17 cellular contexts compared by ENCODE assay signal in the genomic region with DNA sequence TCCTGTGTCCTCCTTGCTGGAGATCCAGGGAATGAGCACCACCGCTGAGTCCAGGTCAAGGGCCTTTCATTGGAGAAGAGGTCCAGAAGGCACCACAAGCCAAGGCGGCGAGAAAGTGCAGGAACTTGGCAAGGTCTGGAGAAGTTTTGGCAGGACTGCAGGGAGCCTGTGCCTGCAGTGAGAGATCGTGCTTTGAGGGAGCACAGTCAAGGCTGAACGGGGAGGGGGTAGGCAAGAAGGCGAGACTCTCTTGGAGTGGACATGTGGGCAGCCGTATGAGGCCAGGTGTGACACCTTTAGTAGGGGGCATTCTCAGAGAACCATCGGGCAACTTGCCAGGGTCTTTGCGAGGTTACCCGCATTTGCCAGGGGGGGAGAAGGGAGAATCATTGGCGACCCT. TPM values are rescaled to one million over a fixed set of nuclear protein-coding genes. Genes with fewer than 3 reads are reported as not detected.
"Had no signal": no experiment of that assay in that cellular context is flagged by ENCODE, and none has a peak within 500 bp of the region (broad histone marks: within the 10 kb centered on the region; RNA-seq: fewer than 3 reads in every experiment).

No MANE protein-coding gene starts in this region.

- ATAC-seq: effector memory CD8-positive, alpha-beta T cell; left colon; mucosa of descending colon; naive thymus-derived CD8-positive, alpha-beta T cell; stimulated activated memory B cell treated with anti-CD40 and anti-IgM and Interleukin-4, amounts not matched to agents 10 μg/mL and 1 μg/mL and 100 μg/mL, for 72 hours had no signal

- H3K4me1 ChIP-seq: vagina had no signal

- H3K4me1 Mint-ChIP-seq: activated naive CD4-positive, alpha-beta T cell treated with anti-CD3 and anti-CD28 coated beads, Interleukin-2, amount 10 ng/mL, durations not matched to agents 7 days and 5 days had no signal

- H3K9me3 Mint-ChIP-seq: activated naive CD4-positive, alpha-beta T cell treated with anti-CD3 and anti-CD28 coated beads, Interleukin-2, amount 10 ng/mL, durations not matched to agents 7 days and 5 days; effector memory CD8-positive, alpha-beta T cell; naive thymus-derived CD8-positive, alpha-beta T cell; stimulated activated memory B cell treated with anti-CD40 and anti-IgM and Interleukin-4, amounts not matched to agents 10 μg/mL and 1 μg/mL and 100 μg/mL, for 72 hours had no signal

- DNase-seq: activated CD4-positive, alpha-beta T cell treated with anti-CD3 and anti-CD28 coated beads for 1 hour; activated CD4-positive, alpha-beta T cell treated with anti-CD3 and anti-CD28 coated beads, Interleukin-2, amount 50 U/mL, for 48 hours; activated naive CD4-positive, alpha-beta T cell treated with anti-CD3 and anti-CD28 coated beads, Interleukin-2, amount 10 ng/mL, durations not matched to agents 7 days and 5 days; activated T-cell treated with anti-CD3 and anti-CD28 coated beads, Interleukin-2, amount 50 U/mL, for 1 hour; dermis blood vessel endothelial cell; effector memory CD8-positive, alpha-beta T cell; foreskin melanocyte; left colon; mammary epithelial cell; mucosa of descending colon; naive thymus-derived CD8-positive, alpha-beta T cell; occipital lobe had no signal

- H3K27ac ChIP-seq: heart right ventricle, tibial nerve, vagina had no signal

- H3K27ac Mint-ChIP-seq: activated naive CD4-positive, alpha-beta T cell treated with anti-CD3 and anti-CD28 coated beads, Interleukin-2, amount 10 ng/mL, durations not matched to agents 7 days and 5 days; effector memory CD8-positive, alpha-beta T cell; stimulated activated memory B cell treated with anti-CD40 and anti-IgM and Interleukin-4, amounts not matched to agents 10 μg/mL and 1 μg/mL and 100 μg/mL, for 72 hours had no signal

- H3K36me3 ChIP-seq: heart right ventricle, tibial nerve, vagina had no signal

- H3K4me3 Mint-ChIP-seq: activated naive CD4-positive, alpha-beta T cell treated with anti-CD3 and anti-CD28 coated beads, Interleukin-2, amount 10 ng/mL, durations not matched to agents 7 days and 5 days; effector memory CD8-positive, alpha-beta T cell; naive thymus-derived CD8-positive, alpha-beta T cell; stimulated activated memory B cell treated with anti-CD40 and anti-IgM and Interleukin-4, amounts not matched to agents 10 μg/mL and 1 μg/mL and 100 μg/mL, for 72 hours had no signal

- H3K36me3 Mint-ChIP-seq: activated naive CD4-positive, alpha-beta T cell treated with anti-CD3 and anti-CD28 coated beads, Interleukin-2, amount 10 ng/mL, durations not matched to agents 7 days and 5 days; naive thymus-derived CD8-positive, alpha-beta T cell; stimulated activated memory B cell treated with anti-CD40 and anti-IgM and Interleukin-4, amounts not matched to agents 10 μg/mL and 1 μg/mL and 100 μg/mL, for 72 hours had no signal

- H3K4me3 ChIP-seq: heart right ventricle, mucosa of descending colon, tibial nerve, vagina had no signal

- H3K27me3 ChIP-seq: heart right ventricle, vagina had no signal

- H3K9me3 ChIP-seq: heart right ventricle, mucosa of descending colon, tibial nerve, vagina had no signal

RNA-seq across cellular contexts. Expression of a gene that starts 30.5 kb away (rescaled TPM):
- total RNA-seq: bronchial epithelial cell; dermis blood vessel endothelial cell; naive thymus-derived CD8-positive, alpha-beta T cell had no signal

RNA-seq across cellular contexts. Expression of a gene that starts 41.9 kb away (rescaled TPM):
- total RNA-seq: naive thymus-derived CD8-positive, alpha-beta T cell had no signal
